9 cellular contexts compared by ENCODE assay signal in the genomic region with DNA sequence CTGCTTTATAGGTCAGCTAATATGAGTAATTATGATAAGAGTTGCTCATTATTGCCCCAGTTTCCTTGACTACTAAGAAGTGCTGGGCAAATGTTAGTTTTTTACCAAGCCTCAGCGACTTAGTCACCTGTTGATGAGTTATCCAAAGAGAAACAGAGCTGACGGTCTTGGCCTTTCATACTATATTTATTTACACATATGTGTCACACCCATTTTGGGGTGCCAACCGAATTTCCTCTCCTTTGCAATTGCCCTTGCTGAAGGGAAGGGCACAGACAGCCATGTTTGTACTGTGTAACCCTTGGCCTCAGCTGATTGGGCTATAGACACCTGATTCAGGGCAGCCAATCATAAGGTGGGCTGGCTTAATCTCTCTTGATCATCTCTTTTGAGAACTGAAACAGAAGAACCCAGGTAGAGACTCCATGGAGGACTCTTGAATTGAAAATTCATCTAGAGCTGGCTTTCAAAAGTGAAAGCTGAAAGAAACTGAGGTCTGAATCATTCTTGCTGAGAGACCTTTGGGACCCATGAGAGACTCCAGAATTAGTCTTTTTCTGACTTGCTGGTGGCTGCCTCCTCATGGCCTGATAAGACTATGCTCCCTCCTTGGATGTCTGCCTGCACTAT.
A peak's percentile ranks its signal among the peaks of the same experiment; 100 is the strongest.
DNase-seq lines count a peak whose midpoint lies in the region; TF ChIP-seq lines count a peak whose summit lies in the region.
"Had no signal": no experiment of that assay in that cellular context is flagged by ENCODE, and none has a peak within 500 bp of the region (broad histone marks: within the 10 kb centered on the region; RNA-seq: fewer than 3 reads in every experiment).

No MANE protein-coding gene starts in this region.

- H3K36me3 ChIP-seq in SJCRH30: no peaks in the 10 kb centered on the region

- H3K4me3 Mint-ChIP-seq in type B pancreatic cell (no peak overlapping the region), nephron progenitor cell (no peak overlapping the region)

- H3K4me1 ChIP-seq in SJCRH30: peaks cover 14% of the 10 kb centered on the region

- no peak for TF ChIP-seq CTCF in type B pancreatic cell (conservative IDR thresholded peaks at IDR 0.05)
- TF ChIP-seq CTCF in nephron progenitor cell (IDR thresholded peaks at IDR 0.05): no peak

- H3K27me3 Mint-ChIP-seq in type B pancreatic cell (no peaks in the 10 kb centered on the region), nephron progenitor cell (ENCODE audit: low read depth, poor library complexity) (peaks cover 4% of the 10 kb centered on the region)

- peaks cover 11% of the 10 kb centered on the region for H3K4me1 Mint-ChIP-seq in type B pancreatic cell (ENCODE audit: unreplicated experiment)
- H3K4me1 Mint-ChIP-seq in nephron progenitor cell: peaks cover 23% of the 10 kb centered on the region

- no peaks in the 10 kb centered on the region for H3K9me3 ChIP-seq in SJCRH30 (replicated peaks)

- peak; percentile 5 to 41 (median 16) for DNase-seq in stimulated activated CD4-positive, alpha-beta T cell treated with anti-CD3 and anti-CD28 coated beads, Interleukin-12 subunit alpha, Interleukin-12 subunit beta, amount 100 ng/mL, for 48 hours (ENCODE audit: low read depth in 2 of 3, low spot score in 1 of 3)
- DNase-seq in stimulated activated CD4-positive, alpha-beta T cell treated with anti-CD3 and anti-CD28 coated beads, Interleukin-12 subunit alpha, Interleukin-12 subunit beta, amount 100 ng/mL, for 4 hours: no peak
- DNase-seq in HT1080 (ENCODE audit: low read depth) (peak; percentile 72), amniotic epithelial cell (ENCODE audit: low read depth) (peak; percentile 75), type B pancreatic cell (ENCODE audit: extremely low spot score, unreplicated experiment) (no peak), NCI-H2171 (lab: John Stamatoyannopoulos, UW) (no peak), SJCRH30 (no peak), nephron progenitor cell (no peak)
- DNase-seq: anterior cingulate cortex had no signal

- H3K27ac ChIP-seq in SJCRH30: no peak overlapping the region

- H3K27me3 ChIP-seq in SJCRH30: no peaks in the 10 kb centered on the region

- H3K9me3 Mint-ChIP-seq in type B pancreatic cell (no peaks in the 10 kb centered on the region), nephron progenitor cell (peaks cover 34% of the 10 kb centered on the region)

- H3K36me3 Mint-ChIP-seq in type B pancreatic cell (no peaks in the 10 kb centered on the region), nephron progenitor cell (ENCODE audit: low read depth) (no peaks in the 10 kb centered on the region)

- no peak overlapping the region for H3K4me3 ChIP-seq in SJCRH30

- H3K27ac Mint-ChIP-seq in type B pancreatic cell (peak overlapping the region; percentile 23), nephron progenitor cell (no peak overlapping the region)

Comparison
In these comparisons a context has a peak if more than half of its experiments do, and no peak if none do; other contexts are left out.
1. DNase-seq: peak in stimulated activated CD4-positive, alpha-beta T cell treated with anti-CD3 and anti-CD28 coated beads, Interleukin-12 subunit alpha, Interleukin-12 subunit beta, amount 100 ng/mL, for 48 hours (3 of 3), HT1080 (single experiment) and amniotic epithelial cell (single experiment); none in stimulated activated CD4-positive, alpha-beta T cell treated with anti-CD3 and anti-CD28 coated beads, Interleukin-12 subunit alpha, Interleukin-12 subunit beta, amount 100 ng/mL, for 4 hours (single experiment), type B pancreatic cell (single experiment), NCI-H2171 (single experiment), SJCRH30 (0 of 2) and nephron progenitor cell (single experiment).